ENCODE assay signal across 8 cellular contexts in genomic region chrX:70452143-70452733, GRCh38. TPM values are rescaled to one million over a fixed set of nuclear protein-coding genes. Genes with fewer than 3 reads are reported as not detected.
A peak's percentile ranks its signal among the peaks of the same experiment; 100 is the strongest.
DNase-seq lines count a peak whose midpoint lies in the region; ATAC-seq, FAIRE-seq and TF ChIP-seq lines count a peak whose summit lies in the region.

No MANE protein-coding gene starts in this region.

- H3K4me3 ChIP-seq in A549 (peak overlapping the region; percentile 52), OCI-LY3 (ENCODE audit: low read length) (peak overlapping the region; percentile 82)

- WGBS in A549 (ENCODE audit: missing lambda C conversion rate): 10% methylated on average over 13 of the region's 39 CpGs

- H3K9me3 ChIP-seq in A549 (no peaks in the 10 kb centered on the region), OCI-LY3 (ENCODE audit: insufficient read depth, low read length) (no peaks in the 10 kb centered on the region)

- H3K27me3 ChIP-seq in OCI-LY3 (ENCODE audit: low read depth, low read length) (no peaks in the 10 kb centered on the region), foreskin keratinocyte (no peaks in the 10 kb centered on the region)

- H3K4me1 ChIP-seq in A549 (0 out of 3 replicates have a peak, but pooled peaks cover 3% of the 10 kb centered on the region), OCI-LY3 (ENCODE audit: low read length) (peaks cover 33% of the 10 kb centered on the region), foreskin keratinocyte (peaks cover 3% of the 10 kb centered on the region)

- TF ChIP-seq POLR2A in A549 (IDR thresholded peaks at IDR 0.05; ENCODE audit: low read length) (no peak), GM18505 (IDR thresholded peaks at IDR 0.05; ENCODE audit: borderline replicate concordance, extremely low read depth, insufficient read depth, insufficient read length) (no peak)

- FAIRE-seq in A549 (lab: Jason Lieb, UNC): peak; percentile 67

- TF ChIP-seq EP300 in A549 (IDR thresholded peaks at IDR 0.05): no peak

- TF ChIP-seq CTCF in A549 (IDR thresholded peaks at IDR 0.05): peak; percentile 54
- peak; percentile 64 for TF ChIP-seq CTCF in OCI-LY3 (IDR thresholded peaks at IDR 0.05; ENCODE audit: low read depth, low read length)
- TF ChIP-seq CTCF in foreskin keratinocyte (conservative IDR thresholded peaks at IDR 0.05): peak; percentile 60
- no peak for TF ChIP-seq CTCF in omental fat pad (IDR thresholded peaks at IDR 0.05)

- no peaks in the 10 kb centered on the region for H3K79me2 ChIP-seq in OCI-LY3 (ENCODE audit: low read length)

- TF ChIP-seq RAD21 in A549 (conservative IDR thresholded peaks at IDR 0.05 in 1 of 2, IDR thresholded peaks at IDR 0.05 in 1 of 2): peak; percentile 40 to 55

- H3K4me2 ChIP-seq in A549 (peak overlapping the region; percentile 78), OCI-LY3 (ENCODE audit: low read length) (peak overlapping the region; percentile 91)

- H3K27ac ChIP-seq in A549: peak overlapping the region; percentile 72 to 92
- no peak overlapping the region for H3K27ac ChIP-seq in OCI-LY3 (ENCODE audit: low read length)
- no peak overlapping the region for H3K27ac ChIP-seq in foreskin keratinocyte

- peak overlapping the region; percentile 66 for H2AFZ ChIP-seq in OCI-LY3 (ENCODE audit: low read depth, low read length)

- DNase-seq in A549 (ENCODE audit: low read depth in 1 of 2, low spot score in 1 of 2): peak; percentile 37 to 58
- DNase-seq in activated effector memory CD4-positive, alpha-beta T cell treated with Interleukin-2 at 50 U/mL for 16 hours: peak; percentile 45
- DNase-seq in foreskin keratinocyte: no peak
- DNase-seq in omental fat pad (ENCODE audit: low spot score): no peak

- POLR2A ChIA-PET in A549 (lab: Yijun Ruan, JAX): interaction anchor here (1.0 kb wide), 2 partner anchors 19 to 102 kb away, joined by 4 read pairs; no protein-coding TSS in a partner anchor

- H3K9ac ChIP-seq in OCI-LY3 (ENCODE audit: low read length): peak overlapping the region; percentile 63

- ATAC-seq in A549: peak; percentile 71 to 76
- peak; percentile 45 for ATAC-seq in GM18505 (IDR thresholded peaks at IDR 0.05; ENCODE audit: unreplicated experiment)
- peak; percentile 37 for ATAC-seq in HG03280 (IDR thresholded peaks at IDR 0.05; ENCODE audit: unreplicated experiment)
- peak; percentile 22 for ATAC-seq in foreskin keratinocyte
- ATAC-seq in omental fat pad (ENCODE audit: low FRiP score): peak; percentile 30
- ATAC-seq in GM18517 (IDR thresholded peaks at IDR 0.05; ENCODE audit: unreplicated experiment): no peak

- peaks cover 9% of the 10 kb centered on the region; the same call in 1 of the 2 replicates for H4K20me1 ChIP-seq in OCI-LY3 (ENCODE audit: insufficient read depth, low read length)

- peaks cover 5% of the 10 kb centered on the region for H3K36me3 ChIP-seq in OCI-LY3 (replicated peaks; ENCODE audit: low read depth, low read length)

- CTCF ChIA-PET in A549 (lab: Yijun Ruan, JAX): interaction anchor here (0.8 to 4.7 kb wide), 18 partner anchors 8 to 224 kb away, joined by 3 to 31 read pairs (median 4); partner anchors contain the start of gene DLG3

TF ChIP-seq in A549, 52 proteins besides CTCF, POLR2A, EP300 and RAD21:
- TF ChIP-seq SMC3 (IDR thresholded peaks at IDR 0.05): peak; percentile 65
- TF ChIP-seq, protein P1, sequence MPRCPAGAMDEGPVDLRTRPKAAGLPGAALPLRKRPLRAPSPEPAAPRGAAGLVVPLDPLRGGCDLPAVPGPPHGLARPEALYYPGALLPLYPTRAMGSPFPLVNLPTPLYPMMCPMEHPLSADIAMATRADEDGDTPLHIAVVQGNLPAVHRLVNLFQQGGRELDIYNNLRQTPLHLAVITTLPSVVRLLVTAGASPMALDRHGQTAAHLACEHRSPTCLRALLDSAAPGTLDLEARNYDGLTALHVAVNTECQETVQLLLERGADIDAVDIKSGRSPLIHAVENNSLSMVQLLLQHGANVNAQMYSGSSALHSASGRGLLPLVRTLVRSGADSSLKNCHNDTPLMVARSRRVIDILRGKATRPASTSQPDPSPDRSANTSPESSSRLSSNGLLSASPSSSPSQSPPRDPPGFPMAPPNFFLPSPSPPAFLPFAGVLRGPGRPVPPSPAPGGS (IDR thresholded peaks at IDR 0.05): no peak
TF ChIP-seq in A549: peak in this region for 1.

RNA-seq across cellular contexts. Expression of gene DLG3, which starts 7.6 kb away (rescaled TPM):
- polyA plus RNA-seq in A549 (2011; rRNA removed) (11.2 and 12.8 TPM in 2 replicates), A549 (2017; fragmentation: RNase III; extraction: RNeasy Plus Mini Kit Qiagen cat#74134 plus additional on column Dnase treatment) (3.0 to 3.2 TPM (median 3.1 TPM) in 3 replicates), foreskin keratinocyte (4.5 and 4.6 TPM in 2 replicates)
- 1.9 and 2.3 TPM in 2 replicates for polyA plus RNA-seq in A549 (2012; cell fraction: cytosol; rRNA removed)
- polyA plus RNA-seq in A549 (2012; cell fraction: nucleus; rRNA removed): 1.4 and 1.8 TPM in 2 replicates
- 7.1 and 7.8 TPM in 2 replicates for polyA minus RNA-seq in A549 (2011; rRNA and poly(A)+ RNA removed)
- total RNA-seq in foreskin keratinocyte (12.4 and 12.8 TPM in 2 replicates), omental fat pad (1 to 10 TPM; 3.7 to 7.8 (median 5.3) TPM)

RNA-seq across cellular contexts. Expression of gene GDPD2, which starts 29.1 kb away (rescaled TPM):
- polyA plus RNA-seq in A549 (2011; rRNA removed): 0.04 TPM in 2 replicates
- polyA plus RNA-seq in A549 (2012; cell fraction: cytosol; rRNA removed): 0.08 TPM in 2 replicates
- 1.0 and 1.1 TPM in 2 replicates for polyA plus RNA-seq in A549 (2012; cell fraction: nucleus; rRNA removed)
- 0.12 to 0.18 TPM (median 0.12 TPM) in 3 replicates for polyA plus RNA-seq in A549 (2017; fragmentation: RNase III; extraction: RNeasy Plus Mini Kit Qiagen cat#74134 plus additional on column Dnase treatment)
- polyA minus RNA-seq in A549 (2011; rRNA and poly(A)+ RNA removed): 0.17 and 0.34 TPM in 2 replicates
- total RNA-seq in foreskin keratinocyte: 0.14 and 0.17 TPM in 2 replicates
- polyA plus RNA-seq in foreskin keratinocyte: 0.04 and 0.09 TPM in 2 replicates
- total RNA-seq in omental fat pad: not detected

Comparison
In these comparisons a context has a peak if more than half of its experiments do, and no peak if none do; other contexts are left out.
1. DNase-seq: peak in A549 (2 of 2) and activated effector memory CD4-positive, alpha-beta T cell treated with Interleukin-2 at 50 U/mL for 16 hours (single experiment); none in foreskin keratinocyte (0 of 2) and omental fat pad (single experiment).
2. H3K27ac ChIP-seq: peak in A549 (2 of 2); none in OCI-LY3 (single experiment) and foreskin keratinocyte (single experiment).
3. CTCF ChIP-seq: peak in A549 (single experiment), OCI-LY3 (single experiment) and foreskin keratinocyte (single experiment); none in omental fat pad (0 of 3).